22 cellular contexts compared by ENCODE assay signal in the genomic region with DNA sequence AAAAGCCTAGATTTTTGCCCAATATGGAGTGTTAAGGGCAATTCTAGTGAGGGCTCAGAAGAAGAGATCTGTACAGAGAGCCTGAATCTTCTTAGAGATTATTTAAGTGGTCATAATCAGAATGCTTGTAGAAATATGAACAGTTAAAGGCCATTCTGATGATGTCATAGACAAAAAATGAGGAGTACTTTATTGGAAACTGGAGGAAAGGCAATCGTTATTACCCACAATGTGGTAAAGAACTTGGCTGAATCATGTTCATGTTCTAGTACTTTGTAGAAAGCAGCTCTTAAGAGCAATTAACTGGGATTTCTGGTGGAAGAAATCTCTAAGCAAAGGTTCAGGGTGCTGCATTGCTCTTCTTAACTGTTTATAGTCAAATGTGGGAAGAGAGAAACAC. TPM values are rescaled to one million over a fixed set of nuclear protein-coding genes. Genes with fewer than 3 reads are reported as not detected.
"Had no signal": no experiment of that assay in that cellular context is flagged by ENCODE, and none has a peak within 500 bp of the region (broad histone marks: within the 10 kb centered on the region; RNA-seq: fewer than 3 reads in every experiment).

No MANE protein-coding gene starts in this region.

- H3K36me3 ChIP-seq: thoracic aorta had no signal

- H3K4me3 ChIP-seq: body of pancreas, mucosa of descending colon, thoracic aorta had no signal

- DNase-seq: activated B cell treated with CpG ODN at 0.5 μM for 24 hours; activated CD4-positive, alpha-beta T cell treated with anti-CD3 and anti-CD28 coated beads, Interleukin-2, amount 10 ng/mL, durations not matched to agents 7 days and 5 days; activated CD8-positive, alpha-beta memory T cell treated with anti-CD3 and anti-CD28 coated beads for 24 hours; activated naive CD4-positive, alpha-beta T cell treated with anti-CD3 and anti-CD28 coated beads for 36 hours; body of pancreas; effector memory CD8-positive, alpha-beta T cell; immature natural killer cell; left colon; mucosa of descending colon; occipital lobe; stimulated activated CD4-positive, alpha-beta T cell treated with anti-CD3 and anti-CD28 coated beads, Interleukin-15, amount 100 ng/mL, for 24 hours; stimulated activated CD4-positive, alpha-beta T cell treated with anti-CD3 and anti-CD28 coated beads, Interleukin-4, amount 100 ng/mL, for 4 hours; stimulated activated naive CD8-positive, alpha-beta T cell treated with anti-CD3 and anti-CD28 coated beads, Interleukin-15, amount 100 ng/mL, for 72 hours had no signal

- H3K9me3 Mint-ChIP-seq: activated CD4-positive, alpha-beta T cell treated with anti-CD3 and anti-CD28 coated beads, Interleukin-2, amount 10 ng/mL, durations not matched to agents 7 days and 5 days had no signal

- ATAC-seq: activated T-helper 17 cell treated with anti-CD3 and anti-CD28 coated beads, Interleukin-2, amount 50 U/mL, for 72 hours; body of pancreas; effector memory CD8-positive, alpha-beta T cell; left colon; mucosa of descending colon; natural killer cell treated with Interleukin-12 subunit alpha and Interleukin-12 subunit beta and Interleukin-15 and Interleukin-18, amount 100 ng/mL, for 72 hours; stimulated activated naive CD8-positive, alpha-beta T cell treated with anti-CD3 and anti-CD28 coated beads, Interleukin-15, amount 100 ng/mL, for 72 hours had no signal

- H3K27me3 Mint-ChIP-seq: activated B cell treated with CpG ODN at 0.5 μM for 24 hours; activated CD4-positive, alpha-beta T cell treated with anti-CD3 and anti-CD28 coated beads, Interleukin-2, amount 10 ng/mL, durations not matched to agents 7 days and 5 days; activated T-helper 17 cell treated with anti-CD3 and anti-CD28 coated beads, Interleukin-2, amount 50 U/mL, for 72 hours; central memory CD8-positive, alpha-beta T cell; effector memory CD8-positive, alpha-beta T cell; natural killer cell treated with Interleukin-12 subunit alpha and Interleukin-12 subunit beta and Interleukin-15 and Interleukin-18, amount 100 ng/mL, for 72 hours; stimulated activated naive CD8-positive, alpha-beta T cell treated with anti-CD3 and anti-CD28 coated beads, Interleukin-15, amount 100 ng/mL, for 72 hours had no signal

- H3K36me3 Mint-ChIP-seq: natural killer cell treated with Interleukin-12 subunit alpha and Interleukin-12 subunit beta and Interleukin-15 and Interleukin-18, amount 100 ng/mL, for 72 hours had no signal

- H3K4me1 Mint-ChIP-seq: activated B cell treated with CpG ODN at 0.5 μM for 24 hours; activated CD4-positive, alpha-beta T cell treated with anti-CD3 and anti-CD28 coated beads, Interleukin-2, amount 10 ng/mL, durations not matched to agents 7 days and 5 days; activated T-helper 17 cell treated with anti-CD3 and anti-CD28 coated beads, Interleukin-2, amount 50 U/mL, for 72 hours; central memory CD8-positive, alpha-beta T cell; immature natural killer cell; stimulated activated naive CD8-positive, alpha-beta T cell treated with anti-CD3 and anti-CD28 coated beads, Interleukin-15, amount 100 ng/mL, for 72 hours had no signal

- H3K27ac ChIP-seq: body of pancreas, thoracic aorta had no signal

- H3K9me3 ChIP-seq: body of pancreas, mucosa of descending colon, thoracic aorta had no signal

- H3K27ac Mint-ChIP-seq: activated B cell treated with CpG ODN at 0.5 μM for 24 hours; activated CD4-positive, alpha-beta T cell treated with anti-CD3 and anti-CD28 coated beads, Interleukin-2, amount 10 ng/mL, durations not matched to agents 7 days and 5 days; activated naive CD4-positive, alpha-beta T cell treated with anti-CD3 and anti-CD28 coated beads for 36 hours; activated T-helper 17 cell treated with anti-CD3 and anti-CD28 coated beads, Interleukin-2, amount 50 U/mL, for 72 hours; effector memory CD8-positive, alpha-beta T cell; immature natural killer cell; natural killer cell treated with Interleukin-12 subunit alpha and Interleukin-12 subunit beta and Interleukin-15 and Interleukin-18, amount 100 ng/mL, for 72 hours; stimulated activated naive CD8-positive, alpha-beta T cell treated with anti-CD3 and anti-CD28 coated beads, Interleukin-15, amount 100 ng/mL, for 72 hours had no signal

- H3K4me3 Mint-ChIP-seq: activated B cell treated with CpG ODN at 0.5 μM for 24 hours; activated CD4-positive, alpha-beta T cell treated with anti-CD3 and anti-CD28 coated beads, Interleukin-2, amount 10 ng/mL, durations not matched to agents 7 days and 5 days; activated naive CD4-positive, alpha-beta T cell treated with anti-CD3 and anti-CD28 coated beads for 36 hours; activated T-helper 17 cell treated with anti-CD3 and anti-CD28 coated beads, Interleukin-2, amount 50 U/mL, for 72 hours; central memory CD8-positive, alpha-beta T cell; effector memory CD8-positive, alpha-beta T cell; immature natural killer cell; natural killer cell treated with Interleukin-12 subunit alpha and Interleukin-12 subunit beta and Interleukin-15 and Interleukin-18, amount 100 ng/mL, for 72 hours; stimulated activated naive CD8-positive, alpha-beta T cell treated with anti-CD3 and anti-CD28 coated beads, Interleukin-15, amount 100 ng/mL, for 72 hours had no signal

- H3K27me3 ChIP-seq: body of pancreas had no signal

- H3K4me1 ChIP-seq: body of pancreas had no signal

RNA-seq across cellular contexts. Expression of a gene that starts 36.4 kb away (rescaled TPM):
- total RNA-seq: activated B cell treated with CpG ODN at 0.5 μM for 24 hours; activated CD4-positive, alpha-beta T cell treated with anti-CD3 and anti-CD28 coated beads, Interleukin-2, amount 10 ng/mL, durations not matched to agents 7 days and 5 days; activated naive CD4-positive, alpha-beta T cell treated with anti-CD3 and anti-CD28 coated beads for 36 hours; activated T-helper 17 cell treated with anti-CD3 and anti-CD28 coated beads, Interleukin-2, amount 50 U/mL, for 72 hours; body of pancreas; epithelial cell of proximal tubule; fibroblast of villous mesenchyme; lung microvascular endothelial cell; natural killer cell treated with Interleukin-12 subunit alpha and Interleukin-12 subunit beta and Interleukin-15 and Interleukin-18, amount 100 ng/mL, for 72 hours; pulmonary artery endothelial cell; T-helper 1 cell treated with Interleukin-12 subunit alpha and Interleukin-12 subunit beta and Interleukin-4 antibody, amounts not matched to agents 30 ng/mL and 1 ng/mL, for 36 hours; thoracic aorta had no signal
- polyA plus RNA-seq: immature natural killer cell had no signal
